22 cellular contexts compared by ENCODE assay signal in the genomic region with DNA sequence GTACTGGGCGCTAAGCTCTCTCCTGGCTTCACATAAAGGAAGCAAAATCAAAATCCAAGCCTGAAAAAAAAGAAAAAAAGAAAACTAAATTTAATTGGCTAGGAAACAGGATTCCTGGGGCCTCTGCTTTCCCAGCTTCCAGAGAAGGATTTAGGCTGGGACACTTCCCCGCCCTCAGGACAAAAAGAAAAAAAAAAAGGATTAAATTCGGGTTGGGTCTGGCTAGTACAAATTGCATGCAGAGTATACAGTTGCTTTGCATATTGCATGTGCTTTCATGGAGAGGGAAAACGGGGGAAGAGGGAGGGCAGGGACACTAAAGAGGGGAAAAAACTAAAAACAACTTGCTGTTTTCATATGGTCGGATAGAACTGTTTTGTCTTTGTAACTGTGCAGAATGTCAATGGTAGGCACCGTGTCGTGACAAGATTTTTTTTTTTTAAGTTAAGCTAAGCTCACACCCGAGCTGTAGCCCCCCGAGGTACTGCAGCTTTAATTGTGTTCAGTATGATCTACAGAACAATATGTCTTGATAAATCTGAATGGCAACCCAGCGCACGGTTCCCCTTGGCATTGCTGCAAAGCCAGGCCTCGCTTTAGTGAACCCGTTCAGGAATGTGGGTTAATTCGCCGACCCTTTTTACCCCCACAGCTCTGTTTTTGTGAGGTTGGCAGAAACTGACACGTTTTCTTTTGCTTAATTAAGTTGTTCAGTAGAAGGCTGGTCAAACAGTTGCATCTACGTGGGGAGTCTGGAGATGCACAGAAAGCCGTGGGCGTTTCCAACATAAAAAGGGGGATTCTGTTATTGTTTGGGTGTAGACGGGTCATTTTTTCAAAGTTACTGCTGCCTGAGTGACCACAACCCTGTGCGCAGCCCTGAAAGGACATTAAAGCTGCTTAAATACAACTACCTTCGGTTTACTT. TPM values are rescaled to one million over a fixed set of nuclear protein-coding genes. Genes with fewer than 3 reads are reported as not detected.
DNase-seq lines count a peak whose midpoint lies in the region; ATAC-seq and TF ChIP-seq lines count a peak whose summit lies in the region.
"Had no signal": no experiment of that assay in that cellular context is flagged by ENCODE, and none has a peak within 500 bp of the region (broad histone marks: within the 10 kb centered on the region; RNA-seq: fewer than 3 reads in every experiment).

No MANE protein-coding gene starts in this region.

- no peaks in the 10 kb centered on the region for H3K9me3 Mint-ChIP-seq in GM23338
- H3K9me3 Mint-ChIP-seq in immature natural killer cell = no peaks in the 10 kb centered on the region
- H3K9me3 Mint-ChIP-seq: CD4-positive, alpha-beta T cell; T-cell had no signal

- H3K27me3 ChIP-seq in GM23338 (ENCODE audit: insufficient read depth) (peaks cover 41% of the 10 kb centered on the region), neuron (ENCODE audit: insufficient read depth, low read length) (peaks cover 85% of the 10 kb centered on the region), lower lobe of right lung (ENCODE audit: low read depth) (peaks cover 63% of the 10 kb centered on the region)
- H3K27me3 ChIP-seq: BLaER1 had no signal

- no peak for ATAC-seq in GM23338
- ATAC-seq in lower lobe of right lung = no peak
- ATAC-seq: PC-3, T-cell had no signal

- peaks cover 8% of the 10 kb centered on the region for H3K9me3 ChIP-seq in neuron (ENCODE audit: low read length)
- no peaks in the 10 kb centered on the region for H3K9me3 ChIP-seq in lower lobe of right lung
- H3K9me3 ChIP-seq: BLaER1, SJSA1 had no signal

- no peaks in the 10 kb centered on the region for H3K36me3 Mint-ChIP-seq in GM23338 (ENCODE audit: low read depth)
- H3K36me3 Mint-ChIP-seq in immature natural killer cell = no peaks in the 10 kb centered on the region
- H3K36me3 Mint-ChIP-seq: T-cell had no signal

- no peaks in the 10 kb centered on the region for H3K79me2 ChIP-seq in GM23338 (replicated peaks; ENCODE audit: insufficient read depth)

- H3K9me2 ChIP-seq in GM23338 (ENCODE audit: insufficient read depth) = no peaks in the 10 kb centered on the region

- TF ChIP-seq CTCF in GM23338 (conservative IDR thresholded peaks at IDR 0.05; ENCODE audit: low read depth in 2 of 2) (no peak), lower lobe of right lung (IDR thresholded peaks at IDR 0.05) (no peak)

- DNase-seq in GM23338 (ENCODE audit: low spot score) (no peak), NCI-H526 (lab: John Stamatoyannopoulos, UW) (peak; percentile 48 to 76), globus pallidus (ENCODE audit: low spot score) (peak; percentile 14), immature natural killer cell (no peak), NCI-H345 treated with DMSO at 0.1 percent for 48 hours (lab: John Stamatoyannopoulos, UW; ENCODE audit: unreplicated experiment) (no peak), lower lobe of right lung (no peak)
- no peak for DNase-seq in effector CD8-positive, alpha-beta T cell (lab: John Stamatoyannopoulos, UW)
- DNase-seq: CD4-positive, alpha-beta T cell; HCEC 1CT; Karpas-422; NCI-H1436 treated with DMSO at 0.1 percent for 48 hours; NCI-H1930; NCI-H2107; NCI-H774; PC-3; T-cell had no signal

- H3K27ac Mint-ChIP-seq in GM23338 (no peak overlapping the region), immature natural killer cell (no peak overlapping the region)
- H3K27ac Mint-ChIP-seq: CD4-positive, alpha-beta T cell; T-cell had no signal

- H3K27ac ChIP-seq in GM23338 (ENCODE audit: low read depth) = no peak overlapping the region
- H3K27ac ChIP-seq in lower lobe of right lung = no peak overlapping the region
- H3K27ac ChIP-seq: BLaER1, SJSA1 had no signal

- H3K4me1 Mint-ChIP-seq in GM23338 (peaks cover 74% of the 10 kb centered on the region), immature natural killer cell (peaks cover 5% of the 10 kb centered on the region in 2 donors)

- H3K4me2 ChIP-seq in GM23338 = peak overlapping the region; percentile 52
- H3K4me2 ChIP-seq: BLaER1 had no signal

- H3K4me1 ChIP-seq in GM23338 (ENCODE audit: insufficient read depth) (peaks cover 76% of the 10 kb centered on the region), neuron (ENCODE audit: insufficient read depth, low read length) (peaks cover 15% of the 10 kb centered on the region), lower lobe of right lung (no peaks in the 10 kb centered on the region)
- H3K4me1 ChIP-seq: SJSA1 had no signal

- H4K20me1 ChIP-seq in GM23338 (replicated peaks; ENCODE audit: insufficient read depth) = no peaks in the 10 kb centered on the region
- H4K20me1 ChIP-seq: BLaER1 had no signal

- H2AFZ ChIP-seq in GM23338 (peak overlapping the region; percentile 60; the same call in 1 of the 2 replicates), neuron (ENCODE audit: low read depth, low read length) (no peak overlapping the region)

- H3F3A ChIP-seq in GM23338 (replicated peaks; ENCODE audit: low read depth) = peaks cover 3% of the 10 kb centered on the region; the same call in 1 of the 2 replicates

- H3K36me3 ChIP-seq in GM23338 (ENCODE audit: insufficient read depth) = no peaks in the 10 kb centered on the region
- no peaks in the 10 kb centered on the region for H3K36me3 ChIP-seq in neuron (ENCODE audit: insufficient read depth, low read length)
- H3K36me3 ChIP-seq in lower lobe of right lung = no peaks in the 10 kb centered on the region
- H3K36me3 ChIP-seq: BLaER1, SJSA1 had no signal

- H3K4me3 ChIP-seq in GM23338 (no peak overlapping the region), neuron (ENCODE audit: low read length) (peak overlapping the region; percentile 9), lower lobe of right lung (no peak overlapping the region)
- H3K4me3 ChIP-seq: BLaER1, SJSA1 had no signal

- H3K27me3 Mint-ChIP-seq in GM23338 (ENCODE audit: insufficient read depth, low read depth, poor library complexity) (peaks cover 16% of the 10 kb centered on the region), immature natural killer cell (ENCODE audit: low read depth in 3 of 3) (peaks cover 4 to 55% (median 10%) of the 10 kb centered on the region in 3 donors)

- intact Hi-C loops in lower lobe of right lung (cut with DNase I) = no loop called here

- H3K4me3 Mint-ChIP-seq in GM23338 = no peak overlapping the region; the same call in 2 of the 3 replicates
- no peak overlapping the region for H3K4me3 Mint-ChIP-seq in immature natural killer cell
- H3K4me3 Mint-ChIP-seq: CD4-positive, alpha-beta T cell; T-cell had no signal

TF ChIP-seq in GM23338, 12 proteins besides CTCF, POLR2A, EP300 and RAD21 (continues in another document):
- TF ChIP-seq CREB1 (CRISPR knock-in tag; IDR thresholded peaks at IDR 0.05; ENCODE audit: low read depth) = no peak
- TF ChIP-seq EZH2phosphoT487 (IDR thresholded peaks at IDR 0.05; ENCODE audit: unreplicated experiment) = no peak
- TF ChIP-seq ZNF331 (CRISPR knock-in tag; IDR thresholded peaks at IDR 0.05; ENCODE audit: low read depth) = no peak
- TF ChIP-seq ZNF114 (CRISPR knock-in tag; IDR thresholded peaks at IDR 0.05) = no peak
- TF ChIP-seq REST (IDR thresholded peaks at IDR 0.05; ENCODE audit: unreplicated experiment) = no peak
- no peak for TF ChIP-seq JUNB (IDR thresholded peaks at IDR 0.05; ENCODE audit: unreplicated experiment)
- no peak for TF ChIP-seq EZH2 (IDR thresholded peaks at IDR 0.05; ENCODE audit: low read depth, unreplicated experiment)
- no peak for TF ChIP-seq STAT1 (IDR thresholded peaks at IDR 0.05; ENCODE audit: unreplicated experiment)
- TF ChIP-seq NANOG (IDR thresholded peaks at IDR 0.05; ENCODE audit: borderline replicate concordance) = no peak
- TF ChIP-seq POLR2AphosphoS5 (IDR thresholded peaks at IDR 0.05; ENCODE audit: low read depth) = no peak
- TF ChIP-seq, protein P1, sequence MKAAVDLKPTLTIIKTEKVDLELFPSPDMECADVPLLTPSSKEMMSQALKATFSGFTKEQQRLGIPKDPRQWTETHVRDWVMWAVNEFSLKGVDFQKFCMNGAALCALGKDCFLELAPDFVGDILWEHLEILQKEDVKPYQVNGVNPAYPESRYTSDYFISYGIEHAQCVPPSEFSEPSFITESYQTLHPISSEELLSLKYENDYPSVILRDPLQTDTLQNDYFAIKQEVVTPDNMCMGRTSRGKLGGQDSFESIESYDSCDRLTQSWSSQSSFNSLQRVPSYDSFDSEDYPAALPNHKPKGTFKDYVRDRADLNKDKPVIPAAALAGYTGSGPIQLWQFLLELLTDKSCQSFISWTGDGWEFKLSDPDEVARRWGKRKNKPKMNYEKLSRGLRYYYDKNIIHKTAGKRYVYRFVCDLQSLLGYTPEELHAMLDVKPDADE (IDR thresholded peaks at IDR 0.05) = no peak

RNA-seq across cellular contexts. Expression of gene OLIG1, which starts 43.0 kb away (rescaled TPM):
- 0.14 and 0.19 TPM in 2 replicates for total RNA-seq in GM23338 (2014; rRNA removed; shearing (Covaris generic))
- polyA plus RNA-seq in GM23338 (2016; fragmentation: Nextera tagmentation; extraction: Ambion mirVana) (0.81 and 2.0 TPM in 2 replicates), immature natural killer cell (not detected)
- total RNA-seq in lower lobe of right lung = 0.59 TPM
- total RNA-seq: CD4-positive, alpha-beta T cell; HT-29; NCI-H460; PC-3; SJSA1; T-cell had no signal
- polyA plus RNA-seq: AG04450 had no signal

Comparison
In these comparisons a context has a peak if more than half of its experiments do, and no peak if none do; other contexts are left out.
1. DNase-seq: peak in NCI-H526 (2 of 2) and globus pallidus (single experiment); none in GM23338 (single experiment), effector CD8-positive, alpha-beta T cell (single experiment), immature natural killer cell (0 of 3), NCI-H345 treated with DMSO at 0.1 percent for 48 hours (single experiment) and lower lobe of right lung (single experiment).